In genomic region chr5:142167458-142167857, GRCh38 we compare ENCODE assay signal across 1 cellular context.
TF ChIP-seq lines count a peak whose summit lies in the region.

No MANE protein-coding gene starts in this region.

TF ChIP-seq in H1, 55 proteins besides CTCF, POLR2A, EP300 and RAD21:
- no peak for TF ChIP-seq HDAC2 (IDR thresholded peaks at IDR 0.05; ENCODE audit: borderline replicate concordance in 1 of 2, low read depth in 2 of 2, low read length in 2 of 2)
- no peak for TF ChIP-seq MAFK (IDR thresholded peaks at IDR 0.05; ENCODE audit: low read depth, low read length)
- no peak for TF ChIP-seq RXRA (IDR thresholded peaks at IDR 0.05; ENCODE audit: insufficient read depth, low read depth, low read length)
- no peak for TF ChIP-seq ASH2L (IDR thresholded peaks at IDR 0.05; ENCODE audit: low read length)
- TF ChIP-seq BACH1 (IDR thresholded peaks at IDR 0.05; ENCODE audit: low read length) = no peak
